8 cellular contexts compared by ENCODE assay signal in the genomic region with DNA sequence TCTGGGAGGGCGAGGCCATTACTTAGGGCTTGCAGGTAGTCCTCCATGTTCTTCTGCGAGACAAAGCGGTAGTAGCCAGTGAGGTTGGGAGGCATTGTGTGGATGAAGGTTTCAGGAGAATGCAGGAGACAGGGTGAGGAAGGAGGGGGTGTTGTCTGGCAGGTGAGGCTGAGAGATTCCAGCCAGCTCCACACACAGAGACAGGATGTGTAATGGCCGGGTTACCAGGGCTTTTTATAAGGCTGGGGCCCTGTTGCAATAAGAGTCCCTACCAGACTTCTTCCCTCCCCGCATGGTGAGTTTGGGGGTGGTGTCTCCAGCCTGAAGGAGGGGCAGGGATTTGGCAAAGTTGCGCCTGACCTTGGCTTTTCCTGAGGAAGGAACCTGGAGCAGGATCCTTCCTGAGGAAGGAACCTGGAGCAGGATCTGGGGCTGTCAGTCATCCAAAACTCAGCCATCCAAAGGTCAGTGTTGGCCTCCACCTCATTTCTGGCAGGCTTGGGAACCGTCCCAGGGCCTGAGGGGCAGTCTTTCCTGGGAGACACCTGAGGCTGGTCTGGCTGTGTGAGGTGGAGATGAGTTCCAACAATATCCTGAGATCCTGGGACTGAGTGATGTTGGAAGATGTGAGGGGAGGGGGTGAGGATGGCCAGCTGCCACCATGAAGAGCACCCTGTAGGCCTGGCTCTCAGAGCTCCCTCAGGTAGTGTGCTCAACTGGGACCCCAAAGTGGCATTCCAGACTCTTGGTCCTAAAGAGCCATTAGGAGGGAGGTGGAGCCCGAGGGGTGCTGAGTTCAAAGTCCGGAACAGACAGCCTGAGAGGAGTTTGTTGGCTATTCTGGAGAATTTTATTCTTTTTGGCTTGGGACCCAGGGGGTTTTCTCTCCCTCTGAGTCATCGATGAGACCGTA. TPM values are rescaled to one million over a fixed set of nuclear protein-coding genes. Genes with fewer than 3 reads are reported as not detected.
DNase-seq lines count a peak whose midpoint lies in the region; ATAC-seq and TF ChIP-seq lines count a peak whose summit lies in the region.

A gene with protein sequence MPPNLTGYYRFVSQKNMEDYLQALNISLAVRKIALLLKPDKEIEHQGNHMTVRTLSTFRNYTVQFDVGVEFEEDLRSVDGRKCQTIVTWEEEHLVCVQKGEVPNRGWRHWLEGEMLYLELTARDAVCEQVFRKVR (minus strand): TSS at position 209 of the 913 bp plus-strand sequence. CDS start 114 bp downstream, at position 95.

- H3K27me3 ChIP-seq in rectal smooth muscle tissue (ENCODE audit: control insufficient read depth, insufficient read depth, low read length), result no peaks in the 10 kb centered on the region

- ATAC-seq in GM19397 (IDR thresholded peaks at IDR 0.05; ENCODE audit: unreplicated experiment) (no peak), HG03442 (IDR thresholded peaks at IDR 0.05; ENCODE audit: unreplicated experiment) (no peak)

- H3K36me3 ChIP-seq in rectal smooth muscle tissue (ENCODE audit: control insufficient read depth, insufficient read depth, low read length), result no peaks in the 10 kb centered on the region

- CTCF ChIA-PET in RWPE1 (lab: Yijun Ruan, JAX), result interaction anchor here (1.0 to 1.3 kb wide), 2 partner anchors 12 to 20 kb away, joined by 3 to 4 read pairs; a partner anchor contains a TSS

- peak within 1 kb of the TSS; percentile 28 for H3K9ac ChIP-seq in rectal smooth muscle tissue (ENCODE audit: low read length)

- H3K27ac ChIP-seq in RWPE1 (peak within 1 kb of the TSS; percentile 18; the same call in 1 of the 2 replicates), rectal smooth muscle tissue (ENCODE audit: low read depth, low read length) (no peak within 1 kb of the TSS)

- TF ChIP-seq CTCF in GM12875 (IDR thresholded peaks at IDR 0.05; ENCODE audit: borderline replicate concordance, insufficient read depth, low read depth, low read length) (no peak), RWPE1 (conservative IDR thresholded peaks at IDR 0.05; ENCODE audit: low read depth) (no peak), fibroblast of pulmonary artery (IDR thresholded peaks at IDR 0.05; ENCODE audit: low read length, missing control alignments) (no peak)

- H3K4me1 ChIP-seq in rectal smooth muscle tissue (ENCODE audit: control insufficient read depth, insufficient read depth, low read length), result peaks cover 6% of the 10 kb centered on the region

- peak within 1 kb of the TSS; percentile 73 for H3K4me3 ChIP-seq in GM12875 (ENCODE audit: low read depth, low read length)
- H3K4me3 ChIP-seq in fibroblast of pulmonary artery (replicated peaks; ENCODE audit: low read depth, low read length), result peak within 1 kb of the TSS; percentile 82
- peak within 1 kb of the TSS; percentile 78 for H3K4me3 ChIP-seq in rectal smooth muscle tissue (ENCODE audit: low read length)

- in situ Hi-C loops in G401 (cut with HindIII; ENCODE audit: low sequenced_read_pairs), result no loop called here

- POLR2A ChIA-PET in RWPE1 (lab: Yijun Ruan, JAX; ENCODE audit: low non-redundant PET), result no interaction called here

- DNase-seq in RWPE1 (ENCODE audit: low spot score), result no peak
- DNase-seq in fibroblast of pulmonary artery (ENCODE audit: low read depth), result no peak
- no peak for DNase-seq in G401 (ENCODE audit: low spot score)
- no peak for DNase-seq in COLO668 (lab: John Stamatoyannopoulos, UW; ENCODE audit: unreplicated experiment)

RNA-seq across cellular contexts. Expression of the gene that starts here (rescaled TPM):
- total RNA-seq in G401 (2014; rRNA removed; shearing (Covaris generic)), result not detected in 2 replicates
